ENCODE assay signal across 8 cellular contexts in the genomic region with DNA sequence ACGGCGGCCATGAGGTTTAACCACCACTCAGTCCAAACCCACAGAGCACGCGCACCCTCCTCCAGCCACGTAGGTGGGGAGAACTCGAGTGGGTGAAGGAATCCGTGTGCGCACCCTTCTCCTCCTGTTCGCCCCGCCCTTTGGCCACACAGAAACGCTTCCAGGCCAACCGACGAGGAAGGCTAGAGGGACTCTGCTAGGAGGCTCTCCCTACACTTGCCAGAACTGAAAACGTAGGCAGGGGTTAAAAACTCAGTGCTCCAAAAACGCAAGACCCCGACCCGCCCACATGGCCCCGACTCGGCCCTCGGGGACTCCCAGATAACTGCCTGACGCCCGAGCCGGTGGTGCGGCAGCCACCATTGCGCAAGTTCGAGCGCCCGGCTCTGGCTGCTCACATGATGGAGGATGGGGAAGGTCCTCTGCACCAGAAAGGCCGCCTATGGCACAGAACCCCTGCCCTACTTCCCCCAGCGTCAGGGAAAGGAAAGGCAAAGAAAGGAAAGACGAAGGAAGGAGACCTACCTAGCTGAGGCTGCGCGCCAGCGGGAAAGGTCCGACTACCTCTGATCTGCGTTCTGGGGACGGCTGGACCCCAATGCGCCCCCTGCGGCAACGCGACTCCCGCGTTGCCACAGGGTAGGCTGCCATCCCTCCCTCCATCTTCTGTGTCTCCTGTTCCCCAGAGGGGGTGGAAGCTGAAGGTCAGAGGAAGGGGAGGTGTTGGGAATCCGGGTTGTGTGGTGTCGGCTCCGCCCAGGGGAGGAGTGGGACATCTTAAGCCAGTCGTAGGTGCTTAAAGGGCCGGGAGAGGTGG.
DNase-seq lines count a peak whose midpoint lies in the region; ATAC-seq, FAIRE-seq and TF ChIP-seq lines count a peak whose summit lies in the region.

No MANE protein-coding gene starts in this region.

- no peaks in the 10 kb centered on the region for H3K9me3 Mint-ChIP-seq in activated CD4-positive, alpha-beta memory T cell treated with anti-CD3 and anti-CD28 coated beads, Interleukin-2, amount 10 ng/mL, durations not matched to agents 7 days and 5 days

- H3K27ac Mint-ChIP-seq in activated CD4-positive, alpha-beta memory T cell treated with anti-CD3 and anti-CD28 coated beads, Interleukin-2, amount 10 ng/mL, durations not matched to agents 7 days and 5 days = no peak overlapping the region

- peak overlapping the region; percentile 70 for H3K4me3 ChIP-seq in iPS-11a (ENCODE audit: low read depth, low read length)
- H3K4me3 ChIP-seq in skeletal muscle tissue (ENCODE audit: low read length in 3 of 3) = peak overlapping the region; percentile 46 to 64 (median 52)

- H3K9me3 ChIP-seq in skeletal muscle tissue (ENCODE audit: control insufficient read depth in 3 of 3, low read length in 3 of 3) = no peaks in the 10 kb centered on the region

- no peaks in the 10 kb centered on the region for H3K36me3 Mint-ChIP-seq in activated CD4-positive, alpha-beta memory T cell treated with anti-CD3 and anti-CD28 coated beads, Interleukin-2, amount 10 ng/mL, durations not matched to agents 7 days and 5 days (ENCODE audit: low read depth)

- POLR2A ChIA-PET in activated CD4-positive, alpha-beta memory T cell treated with anti-CD3 and anti-CD28 coated beads, Interleukin-2, amount 10 ng/mL, durations not matched to agents 7 days and 5 days (lab: Charles Lee) = no interaction called here

- H3K4me3 Mint-ChIP-seq in activated CD4-positive, alpha-beta memory T cell treated with anti-CD3 and anti-CD28 coated beads, Interleukin-2, amount 10 ng/mL, durations not matched to agents 7 days and 5 days = no peak overlapping the region

- H3K27ac ChIP-seq in skeletal muscle tissue (ENCODE audit: low read depth, low read length) = no peak overlapping the region

- ATAC-seq in HG02759 (IDR thresholded peaks at IDR 0.05; ENCODE audit: unreplicated experiment) = peak; percentile 80

- H3K4me1 ChIP-seq in skeletal muscle tissue (ENCODE audit: control insufficient read depth in 3 of 3, insufficient read depth in 3 of 3, low read length in 3 of 3) = no peaks in the 10 kb centered on the region

- H3K27me3 Mint-ChIP-seq in activated CD4-positive, alpha-beta memory T cell treated with anti-CD3 and anti-CD28 coated beads, Interleukin-2, amount 10 ng/mL, durations not matched to agents 7 days and 5 days = no peaks in the 10 kb centered on the region

- peak; percentile 5 for FAIRE-seq in GM12891 (lab: Jason Lieb, UNC)

- peaks cover 0 to 16% (median 4%) of the 10 kb centered on the region in 3 donors for H3K27me3 ChIP-seq in skeletal muscle tissue (ENCODE audit: control insufficient read depth in 3 of 3, insufficient read depth in 3 of 3, low read length in 3 of 3)

- CTCF ChIA-PET in activated CD4-positive, alpha-beta memory T cell treated with anti-CD3 and anti-CD28 coated beads, Interleukin-2, amount 10 ng/mL, durations not matched to agents 7 days and 5 days (lab: Charles Lee) = no interaction called here

- no peak for TF ChIP-seq POLR2A in GM12891 (IDR thresholded peaks at IDR 0.05; ENCODE audit: low read depth, low read length)

- DNase-seq in GM12891 (ENCODE audit: insufficient read length, low spot score) = no peak
- DNase-seq in NCI-H2081 (lab: John Stamatoyannopoulos, UW) = peak; percentile 84 to 94
- peak; percentile 65 for DNase-seq in astrocyte of the hippocampus (ENCODE audit: low read depth, low spot score)
- DNase-seq in activated CD4-positive, alpha-beta memory T cell treated with anti-CD3 and anti-CD28 coated beads, Interleukin-2, amount 10 ng/mL, durations not matched to agents 7 days and 5 days = no peak
- DNase-seq in T-helper 9 cell = no peak

- no peaks in the 10 kb centered on the region for H3K36me3 ChIP-seq in skeletal muscle tissue (ENCODE audit: control insufficient read depth in 3 of 3, insufficient read depth in 3 of 3, low read length in 3 of 3)

- H3K9ac ChIP-seq in skeletal muscle tissue (ENCODE audit: low read depth in 1 of 3, low read length in 3 of 3) = no peak overlapping the region

- H3K4me1 Mint-ChIP-seq in activated CD4-positive, alpha-beta memory T cell treated with anti-CD3 and anti-CD28 coated beads, Interleukin-2, amount 10 ng/mL, durations not matched to agents 7 days and 5 days = no peaks in the 10 kb centered on the region

TF ChIP-seq in GM12891, 5 proteins besides CTCF, POLR2A, EP300 and RAD21:
- TF ChIP-seq TAF1 (IDR thresholded peaks at IDR 0.05; ENCODE audit: low read depth, low read length) (0 out of 2 replicates have a peak, but pooled peaks have one; percentile 13), PAX5 (IDR thresholded peaks at IDR 0.05; ENCODE audit: insufficient read depth, low read length, severe bottlenecking) (no peak)

Comparison
In these comparisons a context has a peak if more than half of its experiments do, and no peak if none do; other contexts are left out.
1. DNase-seq: peak in NCI-H2081 (2 of 2) and astrocyte of the hippocampus (single experiment); none in GM12891 (single experiment), activated CD4-positive, alpha-beta memory T cell treated with anti-CD3 and anti-CD28 coated beads, Interleukin-2, amount 10 ng/mL, durations not matched to agents 7 days and 5 days (single experiment) and T-helper 9 cell (single experiment).